8 cellular contexts compared by ENCODE assay signal in genomic region chr1:33349081-33349759, GRCh38. TPM values are rescaled to one million over a fixed set of nuclear protein-coding genes. Genes with fewer than 3 reads are reported as not detected.
DNase-seq lines count a peak whose midpoint lies in the region; ATAC-seq and TF ChIP-seq lines count a peak whose summit lies in the region.

No MANE protein-coding gene starts in this region.

- peak overlapping the region; percentile 82 for H3K27ac Mint-ChIP-seq in activated naive CD4-positive, alpha-beta T cell treated with anti-CD3 and anti-CD28 coated beads for 36 hours

- TF ChIP-seq CTCF in Panc1 (IDR thresholded peaks at IDR 0.05) (no peak), cardiac muscle cell (IDR thresholded peaks at IDR 0.05; ENCODE audit: low read depth, low read length) (no peak)

- peaks cover 41% of the 10 kb centered on the region for H3K4me1 ChIP-seq in Panc1 (ENCODE audit: control insufficient read depth, insufficient read depth, low read length)
- H3K4me1 ChIP-seq in cardiac muscle cell (ENCODE audit: low read depth), result peaks cover 26% of the 10 kb centered on the region

- H3K27me3 ChIP-seq in Panc1 (ENCODE audit: control insufficient read depth, insufficient read depth, low read length), result no peaks in the 10 kb centered on the region
- no peaks in the 10 kb centered on the region for H3K27me3 ChIP-seq in cardiac muscle cell

- H3K36me3 ChIP-seq in Panc1 (ENCODE audit: control insufficient read depth, insufficient read depth, low read length), result peaks cover 7% of the 10 kb centered on the region
- no peaks in the 10 kb centered on the region for H3K36me3 ChIP-seq in cardiac muscle cell

- H3K36me3 Mint-ChIP-seq in activated naive CD4-positive, alpha-beta T cell treated with anti-CD3 and anti-CD28 coated beads for 36 hours (ENCODE audit: low read depth), result peaks cover 8% of the 10 kb centered on the region

- H3K27me3 Mint-ChIP-seq in activated naive CD4-positive, alpha-beta T cell treated with anti-CD3 and anti-CD28 coated beads for 36 hours (ENCODE audit: low read depth), result no peaks in the 10 kb centered on the region

- H3K4me3 ChIP-seq in Panc1 (ENCODE audit: low read depth in 2 of 2, low read length in 2 of 2), result peak overlapping the region; percentile 81 to 90
- peak overlapping the region; percentile 98 for H3K4me3 ChIP-seq in cardiac muscle cell

- in situ Hi-C loops in Panc1 (cut with HindIII; ENCODE audit: low pct_unique_long_range_greater_than_20kb, low sequenced_read_pairs), result no loop called here

- no peaks in the 10 kb centered on the region for H3K9me3 Mint-ChIP-seq in activated naive CD4-positive, alpha-beta T cell treated with anti-CD3 and anti-CD28 coated beads for 36 hours

- H3K4me1 Mint-ChIP-seq in activated naive CD4-positive, alpha-beta T cell treated with anti-CD3 and anti-CD28 coated beads for 36 hours (ENCODE audit: low read depth), result peaks cover 45% of the 10 kb centered on the region

- CTCF ChIA-PET in Panc1 (lab: Charles Lee), result interaction anchor here (0.7 kb wide), 1 partner anchor 11 kb away, joined by 5 read pairs; no protein-coding TSS in a partner anchor
- CTCF ChIA-PET in activated naive CD4-positive, alpha-beta T cell treated with anti-CD3 and anti-CD28 coated beads for 36 hours (lab: Charles Lee), result interaction anchor here (2.3 kb wide), 1 partner anchor 54 kb away, joined by 8 read pairs; no protein-coding TSS in a partner anchor

- POLR2A ChIA-PET in Panc1 (lab: Charles Lee), result interaction anchor here (0.6 kb wide), 1 partner anchor 51 kb away, joined by 8 read pairs; no protein-coding TSS in a partner anchor

- ATAC-seq in HG02943 (IDR thresholded peaks at IDR 0.05; ENCODE audit: low read depth, unreplicated experiment), result peak; percentile 34
- peak; percentile 72 for ATAC-seq in Panc1

- peak overlapping the region; percentile 91 for H3K4me3 Mint-ChIP-seq in activated naive CD4-positive, alpha-beta T cell treated with anti-CD3 and anti-CD28 coated beads for 36 hours

- DNase-seq in NOMO-1 (lab: John Stamatoyannopoulos, UW; ENCODE audit: unreplicated experiment in 2 of 2) (peak; percentile 7 to 30), NOMO-1 treated with dmso at 0.1 percent for 144 hours (lab: John Stamatoyannopoulos, UW; ENCODE audit: unreplicated experiment) (no peak), Panc1 (ENCODE audit: low read depth, low spot score) (no peak), cardiac muscle cell (ENCODE audit: low read depth in 1 of 2, low spot score in 1 of 2) (peak; percentile 61 to 79), retina (peak; percentile 44), SHP77 (lab: John Stamatoyannopoulos, UW) (no peak)
- peak; percentile 62 for DNase-seq in activated naive CD4-positive, alpha-beta T cell treated with anti-CD3 and anti-CD28 coated beads for 36 hours

- no TSS peak for BruUV-seq in Panc1 (replicated peaks; lab: Mats Ljungman, UMichigan)

- peak overlapping the region; percentile 93 for H3K27ac ChIP-seq in Panc1 (ENCODE audit: low read length)
- peak overlapping the region; percentile 94 for H3K27ac ChIP-seq in cardiac muscle cell

- intact Hi-C loops in Panc1 (cut with micrococcal nuclease; ENCODE audit: unreplicated experiment), result no loop called here
- intact Hi-C loops in activated naive CD4-positive, alpha-beta T cell treated with anti-CD3 and anti-CD28 coated beads for 36 hours (cut with micrococcal nuclease), result loop anchor here (1.0 to 5.0 kb wide), 5 partner anchors 52 to 268 kb away; partner anchors contain the start of genes AZIN2, TRIM62, ZNF362 and ZSCAN20

- no peaks in the 10 kb centered on the region for H3K9me3 ChIP-seq in Panc1 (ENCODE audit: control insufficient read depth, insufficient read depth, low read depth, low read length)
- H3K9me3 ChIP-seq in cardiac muscle cell (ENCODE audit: low read depth), result no peaks in the 10 kb centered on the region

RNA-seq across cellular contexts. Expression of gene A3GALT2, which starts 28.3 kb away (rescaled TPM):
- total RNA-seq in Panc1 (2021; ENCODE audit: unreplicated experiment) (not detected), cardiac muscle cell (not detected in 2 replicates)
- not detected for polyA plus RNA-seq in Panc1 (2012; ENCODE audit: insufficient read length)
- not detected for total RNA-seq in activated naive CD4-positive, alpha-beta T cell treated with anti-CD3 and anti-CD28 coated beads for 36 hours
- 0.57 TPM in 1 of 2 replicates, not detected in the other for polyA plus RNA-seq in cardiac muscle cell

Comparison
In these comparisons a context has a peak if more than half of its experiments do, and no peak if none do; other contexts are left out.
1. DNase-seq: peak in NOMO-1 (2 of 2), activated naive CD4-positive, alpha-beta T cell treated with anti-CD3 and anti-CD28 coated beads for 36 hours (single experiment), cardiac muscle cell (2 of 2) and retina (single experiment); none in NOMO-1 treated with dmso at 0.1 percent for 144 hours (single experiment), Panc1 (single experiment) and SHP77 (0 of 2).